ENCODE assay signal across 25 cellular contexts in the genomic region with DNA sequence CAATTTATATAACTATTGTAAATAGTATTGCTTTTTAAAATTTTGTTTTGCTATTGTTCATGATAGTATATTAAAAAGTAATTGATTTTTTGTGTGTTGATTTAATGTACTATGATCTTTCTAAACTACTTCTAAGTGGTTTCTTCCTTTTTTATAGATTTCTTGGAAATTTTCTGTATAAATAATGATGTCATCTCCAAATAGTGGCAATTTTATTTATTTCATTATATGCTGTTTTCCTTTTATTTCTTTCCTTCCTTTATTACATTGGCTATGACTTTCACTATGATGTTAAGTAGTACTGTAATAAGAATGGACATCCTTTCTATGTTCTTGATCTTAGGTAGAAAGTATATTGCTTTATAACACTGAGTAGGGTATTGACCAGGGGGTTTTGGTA.
DNase-seq lines count a peak whose midpoint lies in the region; ATAC-seq, FAIRE-seq and TF ChIP-seq lines count a peak whose summit lies in the region.
"Had no signal": no experiment of that assay in that cellular context is flagged by ENCODE, and none has a peak within 500 bp of the region (broad histone marks: within the 10 kb centered on the region; RNA-seq: fewer than 3 reads in every experiment).

No MANE protein-coding gene starts in this region.

- H3K9ac ChIP-seq in HepG2 (ENCODE audit: insufficient read depth, low read depth, low read length): no peak overlapping the region
- H3K9ac ChIP-seq in kidney (ENCODE audit: low read length in 2 of 2): no peak overlapping the region
- H3K9ac ChIP-seq: BLaER1 treated with 17β-estradiol and CSF1 and Interleukin-3, amounts not matched to agents 10 nM and 100 nM had no signal

- peaks cover 6% of the 10 kb centered on the region for H3K9me3 Mint-ChIP-seq in activated naive CD8-positive, alpha-beta T cell treated with anti-CD3 and anti-CD28 coated beads for 36 hours

- TF ChIP-seq CTCF in HepG2 (CRISPR knock-in tag; IDR thresholded peaks at IDR 0.05) (no peak), right lobe of liver (IDR thresholded peaks at IDR 0.05) (no peak), kidney (IDR thresholded peaks at IDR 0.05; ENCODE audit: borderline replicate concordance, extremely low read depth, insufficient read depth) (no peak)

- FAIRE-seq in HepG2 (lab: Jason Lieb, UNC) (no peak), endometrium (lab: Jason Lieb, UNC) (peak; percentile 55), kidney (lab: Jason Lieb, UNC) (peak; percentile 45), small intestine (lab: Jason Lieb, UNC) (peak; percentile 77)
- FAIRE-seq: GM12891, GM18507, H54 had no signal

- no peak overlapping the region for H3K27ac Mint-ChIP-seq in activated naive CD8-positive, alpha-beta T cell treated with anti-CD3 and anti-CD28 coated beads for 36 hours
- H3K27ac Mint-ChIP-seq: CD14-positive monocyte; CD4-positive, alpha-beta T cell had no signal

- BruUV-seq in HepG2 (replicated peaks; lab: Mats Ljungman, UMichigan): no TSS peak

- no peaks in the 10 kb centered on the region for H3K4me1 ChIP-seq in HepG2 (ENCODE audit: insufficient read depth, low read length)
- no peaks in the 10 kb centered on the region for H3K4me1 ChIP-seq in right lobe of liver
- H3K4me1 ChIP-seq in kidney (ENCODE audit: control insufficient read depth in 1 of 2, insufficient read depth in 1 of 2, low read depth in 1 of 2, low read length in 2 of 2): no peaks in the 10 kb centered on the region
- no peaks in the 10 kb centered on the region for H3K4me1 ChIP-seq in small intestine (ENCODE audit: control insufficient read depth in 2 of 2, insufficient read depth in 1 of 2, low read depth in 1 of 2, low read length in 1 of 2)
- no peaks in the 10 kb centered on the region for H3K4me1 ChIP-seq in effector memory CD4-positive, alpha-beta T cell (ENCODE audit: control insufficient read depth, insufficient read depth, low read length, poor library complexity, severe bottlenecking)
- H3K4me1 ChIP-seq: BLaER1 treated with 17β-estradiol and CSF1 and Interleukin-3, amounts not matched to agents 10 nM and 100 nM; HAP-1 had no signal

- TF ChIP-seq POLR2A in HepG2 (IDR thresholded peaks at IDR 0.05; ENCODE audit: insufficient read depth in 1 of 2, low read depth in 2 of 2, low read length in 2 of 2): no peak
- no peak for TF ChIP-seq POLR2A in right lobe of liver (IDR thresholded peaks at IDR 0.05)

- H3K4me3 Mint-ChIP-seq in activated naive CD8-positive, alpha-beta T cell treated with anti-CD3 and anti-CD28 coated beads for 36 hours: no peak overlapping the region
- H3K4me3 Mint-ChIP-seq: CD14-positive monocyte; CD4-positive, alpha-beta T cell had no signal

- H3K27me3 Mint-ChIP-seq in activated naive CD8-positive, alpha-beta T cell treated with anti-CD3 and anti-CD28 coated beads for 36 hours: no peaks in the 10 kb centered on the region
- H3K27me3 Mint-ChIP-seq: CD4-positive, alpha-beta T cell had no signal

- POLR2A ChIA-PET in HepG2 (lab: Yijun Ruan, JAX): no interaction called here

- DNase-seq in HepG2 (ENCODE audit: low spot score): no peak
- DNase-seq in right lobe of liver: no peak
- DNase-seq in kidney: no peak
- DNase-seq in small intestine: no peak
- DNase-seq in effector memory CD4-positive, alpha-beta T cell: no peak
- DNase-seq in activated naive CD8-positive, alpha-beta T cell treated with anti-CD3 and anti-CD28 coated beads for 36 hours: no peak
- DNase-seq: ACHN; AML-193; BE2C; Calu3; CD4-positive, alpha-beta T cell; COR-L47; DMS53; DMS79 treated with DMSO at 0.1 percent for 48 hours; GF-D8; GOT3 had no signal

- no peak for ATAC-seq in HepG2
- ATAC-seq in right lobe of liver: no peak
- ATAC-seq in GM18861 (IDR thresholded peaks at IDR 0.05; ENCODE audit: unreplicated experiment): no peak

- H3K36me3 ChIP-seq in HepG2 (replicated peaks in 1 of 2; ENCODE audit: control insufficient read depth in 1 of 2, insufficient read depth in 2 of 2, low read length in 2 of 2): no peaks in the 10 kb centered on the region
- H3K36me3 ChIP-seq in right lobe of liver: no peaks in the 10 kb centered on the region
- no peaks in the 10 kb centered on the region for H3K36me3 ChIP-seq in kidney (ENCODE audit: control insufficient read depth in 1 of 2, insufficient read depth in 2 of 2, low read length in 2 of 2)
- H3K36me3 ChIP-seq in small intestine (ENCODE audit: control insufficient read depth in 2 of 2, insufficient read depth in 2 of 2, low read length in 2 of 2): no peaks in the 10 kb centered on the region
- H3K36me3 ChIP-seq in effector memory CD4-positive, alpha-beta T cell (ENCODE audit: control insufficient read depth, insufficient read depth, low read length): no peaks in the 10 kb centered on the region
- H3K36me3 ChIP-seq: BE2C; BLaER1 treated with 17β-estradiol and CSF1 and Interleukin-3, amounts not matched to agents 10 nM and 100 nM; HAP-1 had no signal

- in situ Hi-C loops in HepG2 (cut with HindIII; ENCODE audit: extremely low pct_ligation_motif_present, low pct_unique_long_range_greater_than_20kb): no loop called here

- TF ChIP-seq RAD21 in HepG2 (CRISPR knock-in tag; IDR thresholded peaks at IDR 0.05): no peak

- H3K27ac ChIP-seq in HepG2 (ENCODE audit: extremely low read length, insufficient read depth, low read length): no peak overlapping the region
- H3K27ac ChIP-seq in right lobe of liver: no peak overlapping the region
- no peak overlapping the region for H3K27ac ChIP-seq in kidney (ENCODE audit: low read depth in 2 of 2, low read length in 2 of 2)
- H3K27ac ChIP-seq in small intestine (ENCODE audit: low read depth in 1 of 2, low read length in 1 of 2): no peak overlapping the region
- H3K27ac ChIP-seq in effector memory CD4-positive, alpha-beta T cell (ENCODE audit: insufficient read depth, low read length, poor library complexity, severe bottlenecking): no peak overlapping the region
- H3K27ac ChIP-seq: 22Rv1; BLaER1 treated with 17β-estradiol and CSF1 and Interleukin-3, amounts not matched to agents 10 nM and 100 nM had no signal

- H3K4me2 ChIP-seq in HepG2 (ENCODE audit: low read depth, low read length): no peak overlapping the region
- H3K4me2 ChIP-seq: BLaER1 treated with 17β-estradiol and CSF1 and Interleukin-3, amounts not matched to agents 10 nM and 100 nM had no signal

- no peaks in the 10 kb centered on the region for H3K4me1 Mint-ChIP-seq in activated naive CD8-positive, alpha-beta T cell treated with anti-CD3 and anti-CD28 coated beads for 36 hours
- H3K4me1 Mint-ChIP-seq: CD14-positive monocyte had no signal

- no peaks in the 10 kb centered on the region for H3K9me3 ChIP-seq in HepG2 (ENCODE audit: low read length)
- no peaks in the 10 kb centered on the region for H3K9me3 ChIP-seq in right lobe of liver
- no peaks in the 10 kb centered on the region for H3K9me3 ChIP-seq in kidney (ENCODE audit: control insufficient read depth in 1 of 2, low read length in 2 of 2)
- H3K9me3 ChIP-seq in small intestine (ENCODE audit: control insufficient read depth, low read depth): no peaks in the 10 kb centered on the region
- no peaks in the 10 kb centered on the region for H3K9me3 ChIP-seq in effector memory CD4-positive, alpha-beta T cell (ENCODE audit: control insufficient read depth, low read length)
- H3K9me3 ChIP-seq: BE2C, HAP-1 had no signal

- no peaks in the 10 kb centered on the region for H3K79me2 ChIP-seq in HepG2 (ENCODE audit: insufficient read depth, low read length)

- CTCF ChIA-PET in HepG2 (lab: Yijun Ruan, JAX; ENCODE audit: low intra/inter-chr PET ratio, low total read pairs): no interaction called here

- no peak overlapping the region for H2AFZ ChIP-seq in HepG2 (ENCODE audit: low read length)

- H3K27me3 ChIP-seq in HepG2 (ENCODE audit: control insufficient read depth in 1 of 2, insufficient read depth in 2 of 2, low read length in 2 of 2): no peaks in the 10 kb centered on the region
- no peaks in the 10 kb centered on the region for H3K27me3 ChIP-seq in right lobe of liver
- H3K27me3 ChIP-seq in small intestine (ENCODE audit: control insufficient read depth in 2 of 2, insufficient read depth in 2 of 2, low read length in 2 of 2): no peaks in the 10 kb centered on the region
- H3K27me3 ChIP-seq in effector memory CD4-positive, alpha-beta T cell (replicated peaks; ENCODE audit: control insufficient read depth, insufficient read depth, low read length, poor library complexity, severe bottlenecking): no peaks in the 10 kb centered on the region
- H3K27me3 ChIP-seq: BE2C; BLaER1 treated with 17β-estradiol and CSF1 and Interleukin-3, amounts not matched to agents 10 nM and 100 nM had no signal

- H3K36me3 Mint-ChIP-seq in activated naive CD8-positive, alpha-beta T cell treated with anti-CD3 and anti-CD28 coated beads for 36 hours: no peaks in the 10 kb centered on the region
- H3K36me3 Mint-ChIP-seq: CD14-positive monocyte had no signal

- no peaks in the 10 kb centered on the region for H4K20me1 ChIP-seq in HepG2 (ENCODE audit: insufficient read depth, low read length)
- H4K20me1 ChIP-seq: BLaER1 treated with 17β-estradiol and CSF1 and Interleukin-3, amounts not matched to agents 10 nM and 100 nM had no signal

- TF ChIP-seq EP300 in HepG2 (IDR thresholded peaks at IDR 0.05; ENCODE audit: low read depth in 2 of 2, low read length in 2 of 2): no peak
- TF ChIP-seq EP300 in HepG2 (CRISPR knock-in tag; IDR thresholded peaks at IDR 0.05; ENCODE audit: borderline replicate concordance): no peak

- intact Hi-C loops in HepG2 (cut with micrococcal nuclease; ENCODE audit: unreplicated experiment) (no loop called here), right lobe of liver (cut with DNase I) (no loop called here), kidney (cut with DNase I) (no loop called here)

- H3K4me3 ChIP-seq in HepG2 (replicated peaks in 1 of 3; ENCODE audit: insufficient read depth in 1 of 3, low read depth in 2 of 3, low read length in 3 of 3) (no peak overlapping the region), right lobe of liver (no peak overlapping the region), kidney (ENCODE audit: low read length in 2 of 2) (no peak overlapping the region), small intestine (ENCODE audit: low read depth in 1 of 2, low read length in 2 of 2) (no peak overlapping the region)
- H3K4me3 ChIP-seq in effector memory CD4-positive, alpha-beta T cell (ENCODE audit: insufficient read depth, low read depth, low read length, poor library complexity, severe bottlenecking): no peak overlapping the region
- H3K4me3 ChIP-seq: BLaER1 treated with 17β-estradiol and CSF1 and Interleukin-3, amounts not matched to agents 10 nM and 100 nM; HAP-1 had no signal
